In genomic region chr4:101952985-101953384, GRCh38 we compare ENCODE assay signal across 21 cellular contexts.
DNase-seq lines count a peak whose midpoint lies in the region; ATAC-seq, FAIRE-seq and TF ChIP-seq lines count a peak whose summit lies in the region.
"Had no signal": no experiment of that assay in that cellular context is flagged by ENCODE, and none has a peak within 500 bp of the region (broad histone marks: within the 10 kb centered on the region; RNA-seq: fewer than 3 reads in every experiment).

No MANE protein-coding gene starts in this region.

- peaks cover 35% of the 10 kb centered on the region for H3K4me1 Mint-ChIP-seq in astrocyte (ENCODE audit: low read depth, unreplicated experiment)
- H3K4me1 Mint-ChIP-seq: CD8-positive, alpha-beta memory T cell had no signal

- H3K9ac ChIP-seq in Karpas-422 (ENCODE audit: low read length) = no peak overlapping the region
- H3K9ac ChIP-seq in astrocyte (ENCODE audit: low read length) = no peak overlapping the region
- H3K9ac ChIP-seq: BLaER1 had no signal

- H3K9me2 ChIP-seq in Karpas-422 (replicated peaks; ENCODE audit: insufficient read depth, low read length) = no peaks in the 10 kb centered on the region

- H2AFZ ChIP-seq in Karpas-422 (ENCODE audit: low read length) (no peak overlapping the region), astrocyte (ENCODE audit: low read depth, low read length) (no peak overlapping the region)

- ATAC-seq in HG02759 (IDR thresholded peaks at IDR 0.05; ENCODE audit: unreplicated experiment) (no peak), SK-N-SH treated with all-trans-retinoic acid at 6 μM for 48 hours (no peak)
- ATAC-seq: GM12878, PC-3 had no signal

- FAIRE-seq in astrocyte (lab: Jason Lieb, UNC) = no peak
- FAIRE-seq in GM12892 (lab: Jason Lieb, UNC) = no peak
- FAIRE-seq: GM12878, H54, HTR-8/SVneo had no signal

- H3K79me2 ChIP-seq in Karpas-422 (ENCODE audit: low read length) = no peaks in the 10 kb centered on the region; the same call in 1 of the 2 replicates
- H3K79me2 ChIP-seq in astrocyte (ENCODE audit: insufficient read depth, low read length) = no peaks in the 10 kb centered on the region

- no peak for TF ChIP-seq POLR2A in GM12892 (IDR thresholded peaks at IDR 0.05; ENCODE audit: low read depth, low read length)

- peak overlapping the region; percentile 97 for H3K27ac Mint-ChIP-seq in astrocyte (ENCODE audit: unreplicated experiment)
- H3K27ac Mint-ChIP-seq: CD8-positive, alpha-beta memory T cell had no signal

- H3K4me2 ChIP-seq in Karpas-422 (ENCODE audit: low read depth, low read length, poor library complexity, severe bottlenecking) = peak overlapping the region; percentile 71
- no peak overlapping the region for H3K4me2 ChIP-seq in astrocyte (ENCODE audit: low read length)
- H3K4me2 ChIP-seq: BLaER1 had no signal

- H3K27me3 ChIP-seq in Karpas-422 (ENCODE audit: low read length) = no peaks in the 10 kb centered on the region
- H3K27me3 ChIP-seq in astrocyte (ENCODE audit: insufficient read depth, low read length) = no peaks in the 10 kb centered on the region
- H3K27me3 ChIP-seq: BLaER1 had no signal

- H3K27me3 Mint-ChIP-seq in astrocyte (ENCODE audit: low read depth, unreplicated experiment) = no peaks in the 10 kb centered on the region

- peaks cover 57% of the 10 kb centered on the region for H3K4me1 ChIP-seq in Karpas-422 (ENCODE audit: low read length)
- peaks cover 12% of the 10 kb centered on the region for H3K4me1 ChIP-seq in astrocyte (ENCODE audit: insufficient read depth, low read length)
- H3K4me1 ChIP-seq: BLaER1 had no signal

- H3K9me3 ChIP-seq in Karpas-422 (ENCODE audit: low read length) (no peaks in the 10 kb centered on the region), astrocyte (ENCODE audit: insufficient read depth, low read depth, low read length) (no peaks in the 10 kb centered on the region)
- H3K9me3 ChIP-seq: BLaER1 had no signal

- H3K36me3 Mint-ChIP-seq in astrocyte (ENCODE audit: low read depth, unreplicated experiment) = no peaks in the 10 kb centered on the region
- H3K36me3 Mint-ChIP-seq: CD8-positive, alpha-beta memory T cell had no signal

- no peak overlapping the region for H3K4me3 Mint-ChIP-seq in astrocyte (ENCODE audit: unreplicated experiment)
- H3K4me3 Mint-ChIP-seq: CD8-positive, alpha-beta memory T cell had no signal

- H3K4me3 ChIP-seq in Karpas-422 (ENCODE audit: low read length) (no peak overlapping the region), astrocyte (ENCODE audit: insufficient read depth, low read depth, low read length) (no peak overlapping the region)
- H3K4me3 ChIP-seq: BLaER1, GM12878 had no signal

- H3K27ac ChIP-seq in Karpas-422 (ENCODE audit: low read length) = peak overlapping the region; percentile 96
- no peak overlapping the region for H3K27ac ChIP-seq in astrocyte (ENCODE audit: low read depth, low read length)
- H3K27ac ChIP-seq: BLaER1, HL-60 had no signal

- DNase-seq in NCI-H2171 treated with DMSO at 0.1 percent for 48 hours (lab: John Stamatoyannopoulos, UW) (peak; percentile 24), NCI-H2171 (lab: John Stamatoyannopoulos, UW) (no peak), Karpas-422 (no peak), astrocyte (ENCODE audit: low read depth) (no peak), GM12892 (ENCODE audit: insufficient read length) (no peak), cerebellar nuclear complex (lab: John Stamatoyannopoulos, UW) (no peak)
- DNase-seq: 8988T; CD8-positive, alpha-beta memory T cell; DND-41; GDM1; KG1; NCI-H1092; NCI-H748 treated with DMSO at 0.1 percent for 48 hours; PC-3 had no signal

- H4K20me1 ChIP-seq in Karpas-422 (ENCODE audit: insufficient read depth, low read depth, low read length) = no peaks in the 10 kb centered on the region
- H4K20me1 ChIP-seq in astrocyte (ENCODE audit: insufficient read depth, low read length) = no peaks in the 10 kb centered on the region
- H4K20me1 ChIP-seq: BLaER1 had no signal

- no peak for TF ChIP-seq CTCF in astrocyte (IDR thresholded peaks at IDR 0.05; ENCODE audit: insufficient read depth, low read depth, low read length)

- H3K36me3 ChIP-seq in Karpas-422 (ENCODE audit: insufficient read depth, low read length) (no peaks in the 10 kb centered on the region), astrocyte (ENCODE audit: insufficient read depth, low read length) (no peaks in the 10 kb centered on the region)
- H3K36me3 ChIP-seq: BLaER1 had no signal

- no peaks in the 10 kb centered on the region for H3K9me3 Mint-ChIP-seq in astrocyte (ENCODE audit: unreplicated experiment)
- H3K9me3 Mint-ChIP-seq: CD8-positive, alpha-beta memory T cell had no signal

TF ChIP-seq in SK-N-SH treated with all-trans-retinoic acid at 6 μM for 48 hours, 23 proteins besides CTCF, POLR2A, EP300 and RAD21:
- no peak for TF ChIP-seq ARNTL (CRISPR knock-in tag; IDR thresholded peaks at IDR 0.05; ENCODE audit: borderline replicate concordance, low read depth)
- TF ChIP-seq ZC3H10 (CRISPR knock-in tag; IDR thresholded peaks at IDR 0.05) = no peak
- no peak for TF ChIP-seq SNAI2 (CRISPR knock-in tag; IDR thresholded peaks at IDR 0.05)
- TF ChIP-seq, protein P1, sequence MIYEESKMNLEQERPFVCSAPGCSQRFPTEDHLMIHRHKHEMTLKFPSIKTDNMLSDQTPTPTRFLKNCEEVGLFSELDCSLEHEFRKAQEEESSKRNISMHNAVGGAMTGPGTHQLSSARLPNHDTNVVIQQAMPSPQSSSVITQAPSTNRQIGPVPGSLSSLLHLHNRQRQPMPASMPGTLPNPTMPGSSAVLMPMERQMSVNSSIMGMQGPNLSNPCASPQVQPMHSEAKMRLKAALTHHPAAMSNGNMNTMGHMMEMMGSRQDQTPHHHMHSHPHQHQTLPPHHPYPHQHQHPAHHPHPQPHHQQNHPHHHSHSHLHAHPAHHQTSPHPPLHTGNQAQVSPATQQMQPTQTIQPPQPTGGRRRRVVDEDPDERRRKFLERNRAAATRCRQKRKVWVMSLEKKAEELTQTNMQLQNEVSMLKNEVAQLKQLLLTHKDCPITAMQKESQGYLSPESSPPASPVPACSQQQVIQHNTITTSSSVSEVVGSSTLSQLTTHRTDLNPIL (CRISPR knock-in tag; IDR thresholded peaks at IDR 0.05; ENCODE audit: low read depth) = no peak
